Comparison of ENCODE assay signal across 2 cellular contexts in the genomic region with DNA sequence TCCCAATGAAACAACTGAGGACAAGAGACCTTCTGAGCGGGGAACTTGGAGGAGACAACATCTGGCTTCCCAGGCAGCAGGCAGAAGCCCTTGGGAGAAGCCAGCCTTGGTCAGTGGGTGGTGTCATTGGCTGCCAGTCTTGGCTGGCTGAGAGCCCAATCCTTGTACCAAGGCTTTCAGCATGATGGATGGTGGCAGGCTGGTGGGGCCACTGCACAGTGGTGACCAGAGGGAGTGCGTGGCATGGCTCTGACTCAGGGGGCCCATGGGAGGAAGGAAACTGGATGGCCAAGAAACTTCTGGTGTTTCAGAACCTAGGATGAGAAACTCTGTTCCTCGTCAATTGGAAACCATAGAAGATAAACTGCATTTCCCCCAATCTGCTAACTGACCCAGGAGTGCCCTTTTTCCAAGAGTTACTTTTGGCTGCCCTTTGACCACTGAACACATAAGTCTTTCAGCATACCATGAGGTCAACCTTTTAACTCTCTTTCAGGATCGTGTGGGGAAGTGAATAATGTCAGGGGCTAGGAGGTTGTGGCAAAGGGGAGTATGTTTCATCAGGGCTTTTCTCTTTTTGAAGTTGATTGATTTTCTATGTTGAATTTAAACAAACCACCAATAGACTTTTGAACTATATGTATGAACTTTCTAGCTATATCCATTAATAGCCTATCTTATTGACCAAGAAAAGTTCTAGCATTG.
TF ChIP-seq lines count a peak whose summit lies in the region.

No MANE protein-coding gene starts in this region.

TF ChIP-seq in GM23338, 12 proteins besides CTCF, POLR2A, EP300 and RAD21 (continued from another document):
- TF ChIP-seq ZNF331 (CRISPR knock-in tag; IDR thresholded peaks at IDR 0.05; ENCODE audit: low read depth), result no peak
- no peak for TF ChIP-seq CREB1 (CRISPR knock-in tag; IDR thresholded peaks at IDR 0.05; ENCODE audit: low read depth)
- TF ChIP-seq STAT1 (IDR thresholded peaks at IDR 0.05; ENCODE audit: unreplicated experiment), result no peak
- TF ChIP-seq, protein P1, sequence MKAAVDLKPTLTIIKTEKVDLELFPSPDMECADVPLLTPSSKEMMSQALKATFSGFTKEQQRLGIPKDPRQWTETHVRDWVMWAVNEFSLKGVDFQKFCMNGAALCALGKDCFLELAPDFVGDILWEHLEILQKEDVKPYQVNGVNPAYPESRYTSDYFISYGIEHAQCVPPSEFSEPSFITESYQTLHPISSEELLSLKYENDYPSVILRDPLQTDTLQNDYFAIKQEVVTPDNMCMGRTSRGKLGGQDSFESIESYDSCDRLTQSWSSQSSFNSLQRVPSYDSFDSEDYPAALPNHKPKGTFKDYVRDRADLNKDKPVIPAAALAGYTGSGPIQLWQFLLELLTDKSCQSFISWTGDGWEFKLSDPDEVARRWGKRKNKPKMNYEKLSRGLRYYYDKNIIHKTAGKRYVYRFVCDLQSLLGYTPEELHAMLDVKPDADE (IDR thresholded peaks at IDR 0.05), result no peak
- TF ChIP-seq EZH2phosphoT487 (IDR thresholded peaks at IDR 0.05; ENCODE audit: unreplicated experiment), result no peak
- no peak for TF ChIP-seq JUNB (IDR thresholded peaks at IDR 0.05; ENCODE audit: unreplicated experiment)
- TF ChIP-seq NANOG (IDR thresholded peaks at IDR 0.05; ENCODE audit: borderline replicate concordance), result no peak
- no peak for TF ChIP-seq ZNF114 (CRISPR knock-in tag; IDR thresholded peaks at IDR 0.05)
- TF ChIP-seq POLR2AphosphoS5 (IDR thresholded peaks at IDR 0.05; ENCODE audit: low read depth), result no peak
- TF ChIP-seq, protein P2, sequence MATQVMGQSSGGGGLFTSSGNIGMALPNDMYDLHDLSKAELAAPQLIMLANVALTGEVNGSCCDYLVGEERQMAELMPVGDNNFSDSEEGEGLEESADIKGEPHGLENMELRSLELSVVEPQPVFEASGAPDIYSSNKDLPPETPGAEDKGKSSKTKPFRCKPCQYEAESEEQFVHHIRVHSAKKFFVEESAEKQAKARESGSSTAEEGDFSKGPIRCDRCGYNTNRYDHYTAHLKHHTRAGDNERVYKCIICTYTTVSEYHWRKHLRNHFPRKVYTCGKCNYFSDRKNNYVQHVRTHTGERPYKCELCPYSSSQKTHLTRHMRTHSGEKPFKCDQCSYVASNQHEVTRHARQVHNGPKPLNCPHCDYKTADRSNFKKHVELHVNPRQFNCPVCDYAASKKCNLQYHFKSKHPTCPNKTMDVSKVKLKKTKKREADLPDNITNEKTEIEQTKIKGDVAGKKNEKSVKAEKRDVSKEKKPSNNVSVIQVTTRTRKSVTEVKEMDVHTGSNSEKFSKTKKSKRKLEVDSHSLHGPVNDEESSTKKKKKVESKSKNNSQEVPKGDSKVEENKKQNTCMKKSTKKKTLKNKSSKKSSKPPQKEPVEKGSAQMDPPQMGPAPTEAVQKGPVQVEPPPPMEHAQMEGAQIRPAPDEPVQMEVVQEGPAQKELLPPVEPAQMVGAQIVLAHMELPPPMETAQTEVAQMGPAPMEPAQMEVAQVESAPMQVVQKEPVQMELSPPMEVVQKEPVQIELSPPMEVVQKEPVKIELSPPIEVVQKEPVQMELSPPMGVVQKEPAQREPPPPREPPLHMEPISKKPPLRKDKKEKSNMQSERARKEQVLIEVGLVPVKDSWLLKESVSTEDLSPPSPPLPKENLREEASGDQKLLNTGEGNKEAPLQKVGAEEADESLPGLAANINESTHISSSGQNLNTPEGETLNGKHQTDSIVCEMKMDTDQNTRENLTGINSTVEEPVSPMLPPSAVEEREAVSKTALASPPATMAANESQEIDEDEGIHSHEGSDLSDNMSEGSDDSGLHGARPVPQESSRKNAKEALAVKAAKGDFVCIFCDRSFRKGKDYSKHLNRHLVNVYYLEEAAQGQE (IDR thresholded peaks at IDR 0.05; ENCODE audit: unreplicated experiment), result no peak
TF ChIP-seq in GM23338: peak in this region for 0.

TF ChIP-seq in IMR-90, 13 proteins besides CTCF, POLR2A, EP300 and RAD21 (continued from another document):
- no peak for TF ChIP-seq MAZ (IDR thresholded peaks at IDR 0.05; ENCODE audit: borderline replicate concordance, low read depth, low read length)
- no peak for TF ChIP-seq MXI1 (IDR thresholded peaks at IDR 0.05; ENCODE audit: borderline replicate concordance, low read depth, low read length)
- TF ChIP-seq CEBPB (IDR thresholded peaks at IDR 0.05; ENCODE audit: low read depth, low read length), result no peak
- TF ChIP-seq, protein P3, sequence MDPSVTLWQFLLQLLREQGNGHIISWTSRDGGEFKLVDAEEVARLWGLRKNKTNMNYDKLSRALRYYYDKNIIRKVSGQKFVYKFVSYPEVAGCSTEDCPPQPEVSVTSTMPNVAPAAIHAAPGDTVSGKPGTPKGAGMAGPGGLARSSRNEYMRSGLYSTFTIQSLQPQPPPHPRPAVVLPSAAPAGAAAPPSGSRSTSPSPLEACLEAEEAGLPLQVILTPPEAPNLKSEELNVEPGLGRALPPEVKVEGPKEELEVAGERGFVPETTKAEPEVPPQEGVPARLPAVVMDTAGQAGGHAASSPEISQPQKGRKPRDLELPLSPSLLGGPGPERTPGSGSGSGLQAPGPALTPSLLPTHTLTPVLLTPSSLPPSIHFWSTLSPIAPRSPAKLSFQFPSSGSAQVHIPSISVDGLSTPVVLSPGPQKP (IDR thresholded peaks at IDR 0.05; ENCODE audit: borderline replicate concordance, low read depth, low read length), result no peak
- no peak for TF ChIP-seq CHD1 (IDR thresholded peaks at IDR 0.05; ENCODE audit: low read depth, low read length)
- no peak for TF ChIP-seq RFX5 (IDR thresholded peaks at IDR 0.05; ENCODE audit: low read depth, low read length)
- TF ChIP-seq SMC3 (IDR thresholded peaks at IDR 0.05; ENCODE audit: low read depth, low read length), result no peak
- no peak for TF ChIP-seq BHLHE40 (IDR thresholded peaks at IDR 0.05; ENCODE audit: low read depth, low read length)
- no peak for TF ChIP-seq FOS (IDR thresholded peaks at IDR 0.05; ENCODE audit: low read depth, low read length)
- TF ChIP-seq RCOR1 (IDR thresholded peaks at IDR 0.05; ENCODE audit: insufficient replicate concordance, low read length), result no peak
- TF ChIP-seq NFE2L2 (IDR thresholded peaks at IDR 0.05; ENCODE audit: low read depth, low read length), result no peak
- TF ChIP-seq, protein P4, sequence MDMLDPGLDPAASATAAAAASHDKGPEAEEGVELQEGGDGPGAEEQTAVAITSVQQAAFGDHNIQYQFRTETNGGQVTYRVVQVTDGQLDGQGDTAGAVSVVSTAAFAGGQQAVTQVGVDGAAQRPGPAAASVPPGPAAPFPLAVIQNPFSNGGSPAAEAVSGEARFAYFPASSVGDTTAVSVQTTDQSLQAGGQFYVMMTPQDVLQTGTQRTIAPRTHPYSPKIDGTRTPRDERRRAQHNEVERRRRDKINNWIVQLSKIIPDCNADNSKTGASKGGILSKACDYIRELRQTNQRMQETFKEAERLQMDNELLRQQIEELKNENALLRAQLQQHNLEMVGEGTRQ (IDR thresholded peaks at IDR 0.05; ENCODE audit: low read depth, low read length), result no peak
